ENCODE assay signal across 8 cellular contexts in genomic region chr14:49999216-49999761, GRCh38.
DNase-seq lines count a peak whose midpoint lies in the region; ATAC-seq lines count a peak whose summit lies in the region.

No MANE protein-coding gene starts in this region.

- no peaks in the 10 kb centered on the region for H3K27me3 Mint-ChIP-seq in activated naive CD8-positive, alpha-beta T cell treated with anti-CD3 and anti-CD28 coated beads, Interleukin-2, amount 10 ng/mL, durations not matched to agents 7 days and 5 days

- no peaks in the 10 kb centered on the region for H3K9me3 Mint-ChIP-seq in activated naive CD8-positive, alpha-beta T cell treated with anti-CD3 and anti-CD28 coated beads, Interleukin-2, amount 10 ng/mL, durations not matched to agents 7 days and 5 days

- POLR2A ChIA-PET in activated naive CD8-positive, alpha-beta T cell treated with anti-CD3 and anti-CD28 coated beads, Interleukin-2, amount 10 ng/mL, durations not matched to agents 7 days and 5 days (lab: Charles Lee), result interaction anchor here (0.8 to 9.0 kb wide), 28 partner anchors 8 to 364 kb away, joined by 3 to 310 read pairs (median 18); partner anchors contain the start of genes ARF6, DNAAF2 and NEMF

- H3K36me3 Mint-ChIP-seq in activated naive CD8-positive, alpha-beta T cell treated with anti-CD3 and anti-CD28 coated beads, Interleukin-2, amount 10 ng/mL, durations not matched to agents 7 days and 5 days, result peaks cover 3% of the 10 kb centered on the region

- peak; percentile 30 for ATAC-seq in GM19324 (IDR thresholded peaks at IDR 0.05; ENCODE audit: low FRiP score, unreplicated experiment)
- peak; percentile 62 for ATAC-seq in HG03432 (IDR thresholded peaks at IDR 0.05; ENCODE audit: unreplicated experiment)
- ATAC-seq in activated naive CD8-positive, alpha-beta T cell treated with anti-CD3 and anti-CD28 coated beads, Interleukin-2, amount 10 ng/mL, durations not matched to agents 7 days and 5 days (ENCODE audit: low read depth), result peak; percentile 52

- H3K4me1 Mint-ChIP-seq in activated naive CD8-positive, alpha-beta T cell treated with anti-CD3 and anti-CD28 coated beads, Interleukin-2, amount 10 ng/mL, durations not matched to agents 7 days and 5 days, result peaks cover 55% of the 10 kb centered on the region

- DNase-seq in AG08396 (ENCODE audit: low spot score), result peak; percentile 83
- DNase-seq in SW 1271 (lab: John Stamatoyannopoulos, UW), result peak; percentile 80 to 89
- DNase-seq in activated naive CD8-positive, alpha-beta T cell treated with anti-CD3 and anti-CD28 coated beads, Interleukin-2, amount 10 ng/mL, durations not matched to agents 7 days and 5 days, result peak; percentile 71
- peak; percentile 85 for DNase-seq in hepatic stellate cell (ENCODE audit: low spot score)
- DNase-seq in stimulated activated CD4-positive, alpha-beta T cell treated with anti-CD3 and anti-CD28 coated beads, Interleukin-15, amount 100 ng/mL, for 1 hour (ENCODE audit: low read depth in 1 of 2, low spot score in 1 of 2), result peak; percentile 29 to 51
- DNase-seq in NCI-H1105 treated with DMSO at 0.1 percent for 48 hours (lab: John Stamatoyannopoulos, UW), result no peak

- peak overlapping the region; percentile 95 for H3K27ac Mint-ChIP-seq in activated naive CD8-positive, alpha-beta T cell treated with anti-CD3 and anti-CD28 coated beads, Interleukin-2, amount 10 ng/mL, durations not matched to agents 7 days and 5 days

- peak overlapping the region; percentile 82 for H3K4me3 Mint-ChIP-seq in activated naive CD8-positive, alpha-beta T cell treated with anti-CD3 and anti-CD28 coated beads, Interleukin-2, amount 10 ng/mL, durations not matched to agents 7 days and 5 days
